ENCODE assay signal across 1 cellular context in the genomic region with DNA sequence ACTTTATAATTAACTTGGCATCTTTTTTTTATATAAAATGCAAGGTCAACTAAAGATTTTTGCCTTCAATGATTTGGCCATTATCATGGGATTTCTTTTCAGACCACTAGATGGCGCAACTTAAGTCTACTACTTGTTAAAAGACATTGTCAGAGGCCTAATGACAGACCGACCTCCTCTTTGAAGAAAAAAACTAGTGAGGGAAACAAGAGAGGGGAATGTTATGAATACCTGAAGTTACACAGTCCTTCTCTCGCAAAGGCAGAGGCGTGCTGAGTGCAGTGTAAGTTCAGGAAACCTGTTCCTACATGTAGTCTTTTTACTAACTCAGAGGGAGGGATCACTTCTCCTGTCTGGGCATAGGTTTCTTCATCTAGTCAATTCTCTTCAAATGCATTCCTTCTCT.
TF ChIP-seq lines count a peak whose summit lies in the region.

No MANE protein-coding gene starts in this region.

TF ChIP-seq in GM23338, 12 proteins besides CTCF, POLR2A, EP300 and RAD21 (continued from another document):
- TF ChIP-seq, protein P1, sequence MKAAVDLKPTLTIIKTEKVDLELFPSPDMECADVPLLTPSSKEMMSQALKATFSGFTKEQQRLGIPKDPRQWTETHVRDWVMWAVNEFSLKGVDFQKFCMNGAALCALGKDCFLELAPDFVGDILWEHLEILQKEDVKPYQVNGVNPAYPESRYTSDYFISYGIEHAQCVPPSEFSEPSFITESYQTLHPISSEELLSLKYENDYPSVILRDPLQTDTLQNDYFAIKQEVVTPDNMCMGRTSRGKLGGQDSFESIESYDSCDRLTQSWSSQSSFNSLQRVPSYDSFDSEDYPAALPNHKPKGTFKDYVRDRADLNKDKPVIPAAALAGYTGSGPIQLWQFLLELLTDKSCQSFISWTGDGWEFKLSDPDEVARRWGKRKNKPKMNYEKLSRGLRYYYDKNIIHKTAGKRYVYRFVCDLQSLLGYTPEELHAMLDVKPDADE (IDR thresholded peaks at IDR 0.05): no peak
- TF ChIP-seq CREB1 (CRISPR knock-in tag; IDR thresholded peaks at IDR 0.05; ENCODE audit: low read depth) (no peak), JUNB (IDR thresholded peaks at IDR 0.05; ENCODE audit: unreplicated experiment) (no peak), STAT1 (IDR thresholded peaks at IDR 0.05; ENCODE audit: unreplicated experiment) (no peak), EZH2 (IDR thresholded peaks at IDR 0.05; ENCODE audit: low read depth, unreplicated experiment) (no peak), ZNF114 (CRISPR knock-in tag; IDR thresholded peaks at IDR 0.05) (no peak)
- TF ChIP-seq, protein P2, sequence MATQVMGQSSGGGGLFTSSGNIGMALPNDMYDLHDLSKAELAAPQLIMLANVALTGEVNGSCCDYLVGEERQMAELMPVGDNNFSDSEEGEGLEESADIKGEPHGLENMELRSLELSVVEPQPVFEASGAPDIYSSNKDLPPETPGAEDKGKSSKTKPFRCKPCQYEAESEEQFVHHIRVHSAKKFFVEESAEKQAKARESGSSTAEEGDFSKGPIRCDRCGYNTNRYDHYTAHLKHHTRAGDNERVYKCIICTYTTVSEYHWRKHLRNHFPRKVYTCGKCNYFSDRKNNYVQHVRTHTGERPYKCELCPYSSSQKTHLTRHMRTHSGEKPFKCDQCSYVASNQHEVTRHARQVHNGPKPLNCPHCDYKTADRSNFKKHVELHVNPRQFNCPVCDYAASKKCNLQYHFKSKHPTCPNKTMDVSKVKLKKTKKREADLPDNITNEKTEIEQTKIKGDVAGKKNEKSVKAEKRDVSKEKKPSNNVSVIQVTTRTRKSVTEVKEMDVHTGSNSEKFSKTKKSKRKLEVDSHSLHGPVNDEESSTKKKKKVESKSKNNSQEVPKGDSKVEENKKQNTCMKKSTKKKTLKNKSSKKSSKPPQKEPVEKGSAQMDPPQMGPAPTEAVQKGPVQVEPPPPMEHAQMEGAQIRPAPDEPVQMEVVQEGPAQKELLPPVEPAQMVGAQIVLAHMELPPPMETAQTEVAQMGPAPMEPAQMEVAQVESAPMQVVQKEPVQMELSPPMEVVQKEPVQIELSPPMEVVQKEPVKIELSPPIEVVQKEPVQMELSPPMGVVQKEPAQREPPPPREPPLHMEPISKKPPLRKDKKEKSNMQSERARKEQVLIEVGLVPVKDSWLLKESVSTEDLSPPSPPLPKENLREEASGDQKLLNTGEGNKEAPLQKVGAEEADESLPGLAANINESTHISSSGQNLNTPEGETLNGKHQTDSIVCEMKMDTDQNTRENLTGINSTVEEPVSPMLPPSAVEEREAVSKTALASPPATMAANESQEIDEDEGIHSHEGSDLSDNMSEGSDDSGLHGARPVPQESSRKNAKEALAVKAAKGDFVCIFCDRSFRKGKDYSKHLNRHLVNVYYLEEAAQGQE (IDR thresholded peaks at IDR 0.05; ENCODE audit: unreplicated experiment): no peak
